13 cellular contexts compared by ENCODE assay signal in genomic region chr14:63737582-63738006, GRCh38. TPM values are rescaled to one million over a fixed set of nuclear protein-coding genes. Genes with fewer than 3 reads are reported as not detected.
DNase-seq lines count a peak whose midpoint lies in the region; ATAC-seq and TF ChIP-seq lines count a peak whose summit lies in the region.
"Had no signal": no experiment of that assay in that cellular context is flagged by ENCODE, and none has a peak within 500 bp of the region (broad histone marks: within the 10 kb centered on the region; RNA-seq: fewer than 3 reads in every experiment).

No MANE protein-coding gene starts in this region.

- H3K36me3 ChIP-seq in osteoblast (ENCODE audit: insufficient read depth, low read length), result no peaks in the 10 kb centered on the region
- H3K36me3 ChIP-seq: thoracic aorta had no signal

- ATAC-seq in GM18867 (IDR thresholded peaks at IDR 0.05; ENCODE audit: unreplicated experiment), result peak; percentile 92
- peak; percentile 97 for ATAC-seq in HG02588 (IDR thresholded peaks at IDR 0.05; ENCODE audit: unreplicated experiment)
- ATAC-seq in HG03521 (IDR thresholded peaks at IDR 0.05; ENCODE audit: unreplicated experiment), result peak; percentile 89

- no peaks in the 10 kb centered on the region for H3K4me1 ChIP-seq in osteoblast (ENCODE audit: insufficient read depth, low read length)

- DNase-seq in AG10803 (ENCODE audit: low read depth) (peak; percentile 5), T-helper 9 cell (no peak), progenitor cell of endocrine pancreas (ENCODE audit: low spot score, unreplicated experiment) (no peak), epidermal melanocyte (ENCODE audit: insufficient read length, low spot score) (no peak), osteoblast (ENCODE audit: insufficient read length, low spot score, missing footprints) (no peak)
- DNase-seq: C1 segment of cervical spinal cord, H7, mesendoderm, NCI-H2081 had no signal

- no peaks in the 10 kb centered on the region for H3K27me3 ChIP-seq in osteoblast (ENCODE audit: insufficient read depth, low read length)

- H3K4me1 Mint-ChIP-seq in progenitor cell of endocrine pancreas (ENCODE audit: low read depth), result no peaks in the 10 kb centered on the region

- H3K4me3 ChIP-seq in AG10803 (ENCODE audit: low read length) (no peak overlapping the region), osteoblast (ENCODE audit: insufficient read depth, low read length) (no peak overlapping the region)
- H3K4me3 ChIP-seq: thoracic aorta had no signal

- H3K4me2 ChIP-seq in osteoblast (ENCODE audit: insufficient read depth, low read length), result no peak overlapping the region

- no peak overlapping the region for H3K27ac Mint-ChIP-seq in progenitor cell of endocrine pancreas

- no peaks in the 10 kb centered on the region for H3K9me3 Mint-ChIP-seq in progenitor cell of endocrine pancreas (ENCODE audit: low read depth)

- no peak overlapping the region for H3K27ac ChIP-seq in osteoblast (ENCODE audit: low read depth, low read length)
- H3K27ac ChIP-seq: thoracic aorta had no signal

- no peak for TF ChIP-seq CTCF in AG10803 (conservative IDR thresholded peaks at IDR 0.05; ENCODE audit: low read length)
- no peak for TF ChIP-seq CTCF in progenitor cell of endocrine pancreas (IDR thresholded peaks at IDR 0.05; ENCODE audit: unreplicated experiment)
- TF ChIP-seq CTCF in osteoblast (IDR thresholded peaks at IDR 0.05; ENCODE audit: extremely low read depth, low read depth, low read length), result no peak

- no peaks in the 10 kb centered on the region for H3K36me3 Mint-ChIP-seq in progenitor cell of endocrine pancreas (ENCODE audit: insufficient read depth)

- no peaks in the 10 kb centered on the region for H3K79me2 ChIP-seq in osteoblast (ENCODE audit: insufficient read depth, low read length)

- no peaks in the 10 kb centered on the region for H4K20me1 ChIP-seq in osteoblast (ENCODE audit: insufficient read depth, low read length)

- no peak overlapping the region for H2AFZ ChIP-seq in osteoblast (ENCODE audit: low read length)

- no peaks in the 10 kb centered on the region for H3K9me3 ChIP-seq in osteoblast (ENCODE audit: low read depth, low read length)
- H3K9me3 ChIP-seq: thoracic aorta had no signal

- no peak overlapping the region for H3K4me3 Mint-ChIP-seq in progenitor cell of endocrine pancreas (ENCODE audit: low read depth)

- H3K27me3 Mint-ChIP-seq in progenitor cell of endocrine pancreas, result peaks cover 3% of the 10 kb centered on the region

RNA-seq across cellular contexts. Expression of gene SGPP1, which starts 9.7 kb away (rescaled TPM):
- 6.4 and 6.5 TPM in 2 replicates for total RNA-seq in progenitor cell of endocrine pancreas
- total RNA-seq in osteoblast, result 38.0 TPM in 2 replicates
